In the genomic region with DNA sequence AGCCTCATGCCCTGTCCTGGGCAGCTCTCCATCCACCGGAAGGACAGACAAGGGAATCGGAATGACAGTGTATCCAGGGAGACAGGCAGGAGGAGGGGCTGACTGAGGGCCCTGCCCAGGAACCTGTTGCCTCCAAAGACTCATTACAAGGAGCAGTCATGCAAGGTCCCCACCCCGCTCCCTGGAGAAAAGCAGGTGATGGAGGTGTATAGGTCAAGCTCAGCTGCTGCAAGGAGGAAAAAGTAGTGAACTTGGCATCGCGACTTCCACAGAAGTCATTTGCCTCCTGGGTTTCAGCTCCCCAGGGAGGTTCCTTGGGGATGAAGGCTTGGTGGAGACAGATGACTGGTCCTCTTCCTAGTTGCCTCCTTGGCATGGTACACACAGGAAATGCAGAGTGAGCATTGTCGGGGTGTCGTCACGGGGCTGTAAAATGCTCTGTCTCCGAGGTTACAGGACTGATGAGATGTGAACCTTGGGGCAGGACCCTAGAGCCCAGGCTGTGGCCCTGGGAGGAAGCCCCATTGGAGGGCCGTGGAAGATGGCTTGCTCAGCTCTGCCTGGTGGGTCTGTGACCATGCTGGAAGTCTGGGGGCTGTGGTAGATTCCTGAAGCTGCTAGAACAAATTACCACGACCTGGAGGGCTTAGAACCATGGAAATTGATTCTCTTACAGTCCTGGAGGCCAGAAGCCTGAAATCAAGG, we compare ENCODE assay signal across 24 cellular contexts.
DNase-seq lines count a peak whose midpoint lies in the region; ATAC-seq, FAIRE-seq and TF ChIP-seq lines count a peak whose summit lies in the region.
"Had no signal": no experiment of that assay in that cellular context is flagged by ENCODE, and none has a peak within 500 bp of the region (broad histone marks: within the 10 kb centered on the region; RNA-seq: fewer than 3 reads in every experiment).

No MANE protein-coding gene starts in this region.

- no peak overlapping the region for H3K18ac ChIP-seq in H1 (ENCODE audit: extremely low read depth, low read length)

- POLR2A ChIA-PET in HCT116 (lab: Charles Lee), result no interaction called here
- POLR2A ChIA-PET in H1 (lab: Charles Lee; ENCODE audit: partially characterized antibody), result no interaction called here

- intact Hi-C loops in HCT116 (cut with micrococcal nuclease) (no loop called here), posterior vena cava (cut with DNase I) (no loop called here)

- H2AK5ac ChIP-seq in H1 (ENCODE audit: low read depth, low read length), result no peak overlapping the region

- H3K9me2 ChIP-seq in HCT116 (ENCODE audit: insufficient read depth), result no peaks in the 10 kb centered on the region

- no peak overlapping the region for H3K23ac ChIP-seq in H1 (ENCODE audit: insufficient read length)

- no peak for TF ChIP-seq EP300 in H1 (IDR thresholded peaks at IDR 0.05; ENCODE audit: borderline replicate concordance in 1 of 2, low read depth in 2 of 2, low read length in 2 of 2)

- H3K9ac ChIP-seq in BLaER1 (no peak overlapping the region), HCT116 (ENCODE audit: low read length) (no peak overlapping the region), H1 (replicated peaks in 1 of 4; ENCODE audit: extremely low read depth in 1 of 4, low read depth in 3 of 4, low read length in 3 of 4) (no peak overlapping the region)
- H3K9ac ChIP-seq: KMS-11 had no signal

- CTCF ChIA-PET in HCT116 (lab: Charles Lee), result no interaction called here
- CTCF ChIA-PET in H1 (lab: Charles Lee; ENCODE audit: partially characterized antibody), result interaction anchor here (0.5 kb wide), 1 partner anchor 1916 kb away, joined by 3 read pairs; no protein-coding TSS in a partner anchor

- H4K5ac ChIP-seq in H1 (ENCODE audit: insufficient read length, low read depth, low read length), result no peak overlapping the region

- H2BK120ac ChIP-seq in H1 (replicated peaks; ENCODE audit: low read depth, low read length), result no peak overlapping the region

- H3K14ac ChIP-seq in H1 (ENCODE audit: insufficient read length), result no peak overlapping the region

- no peak overlapping the region for H4K91ac ChIP-seq in H1 (replicated peaks; ENCODE audit: insufficient read length, low read length)

- RAD21 ChIA-PET in HCT116 (lab: Charles Lee; ENCODE audit: low non-redundant PET in 1 of 2, low total read pairs in 2 of 2, uncharacterized antibody in 2 of 2, unreplicated experiment in 2 of 2), result no interaction called here

- H3K23me2 ChIP-seq in H1 (ENCODE audit: low read depth, low read length), result no peaks in the 10 kb centered on the region

- DNase-seq in HCT116 (ENCODE audit: low read depth, low spot score) (no peak), H1 (ENCODE audit: low read depth in 1 of 2, low spot score in 2 of 2) (no peak), posterior vena cava (ENCODE audit: low spot score) (peak; percentile 63), OCI-M1 (lab: John Stamatoyannopoulos, UW) (no peak), amniotic stem cell (lab: John Stamatoyannopoulos, UW) (no peak), occipital lobe (lab: John Stamatoyannopoulos, UW) (no peak), OCI-M2 (lab: John Stamatoyannopoulos, UW; ENCODE audit: unreplicated experiment) (no peak)
- DNase-seq: BE2C; Calu3; CD4-positive, alpha-beta memory T cell; GOT3; HFFc6; NCI-H1417 treated with DMSO at 0.1 percent for 48 hours; NCI-H187 treated with DMSO at 0.1 percent for 48 hours; NCI-H226; NCI-H524; NCI-H82; SHP77 had no signal

- no peak for TF ChIP-seq POLR2A in HCT116 (IDR thresholded peaks at IDR 0.05; ENCODE audit: borderline replicate concordance, extremely low read depth, insufficient read depth, insufficient read length)
- no peak for TF ChIP-seq POLR2A in H1 (IDR thresholded peaks at IDR 0.05; ENCODE audit: control extremely low read depth in 1 of 2, low read depth in 2 of 2, low read length in 2 of 2)

- H3K9me3 ChIP-seq in BLaER1, result peaks cover 11% of the 10 kb centered on the region
- H3K9me3 ChIP-seq in HCT116 (ENCODE audit: control insufficient read depth in 1 of 2, insufficient read depth in 1 of 2, low read depth in 1 of 2, low read length in 2 of 2), result no peaks in the 10 kb centered on the region
- no peaks in the 10 kb centered on the region for H3K9me3 ChIP-seq in H1 (ENCODE audit: insufficient read depth in 2 of 2, low read depth in 1 of 2, low read length in 1 of 2)
- H3K9me3 ChIP-seq: BE2C had no signal

- H3K4me2 ChIP-seq in BLaER1 (peak overlapping the region; percentile 30), HCT116 (ENCODE audit: low read length) (no peak overlapping the region), H1 (ENCODE audit: insufficient read depth in 1 of 2, low read depth in 2 of 2, low read length in 2 of 2) (peak overlapping the region in 1 of 2 experiments; percentile 38; a peak in 2 of 4 replicates)
- H3K4me2 ChIP-seq: KMS-11 had no signal

- 77% methylated on average over 11 of the region's 11 CpGs; no CpG with 5 or more reads in 1 of the 2 experiments for WGBS in H1 (ENCODE audit: extremely low coverage in 1 of 2, insufficient coverage in 1 of 2, insufficient read length in 1 of 2, insufficient replicate concordance in 2 of 2, low coverage in 1 of 2, low lambda C conversion rate in 2 of 2, missing lambda C conversion rate in 1 of 2), 2 experiments

- H4K8ac ChIP-seq in H1 (ENCODE audit: extremely low read depth, insufficient read depth, low read length), result no peak overlapping the region

- no peak for TF ChIP-seq CTCF in HCT116 (IDR thresholded peaks at IDR 0.05 in 2 of 3, conservative IDR thresholded peaks at IDR 0.05 in 1 of 3; ENCODE audit: borderline replicate concordance in 1 of 3, insufficient read depth in 1 of 3, low read depth in 2 of 3, low read length in 2 of 3)
- no peak for TF ChIP-seq CTCF in H1 (IDR thresholded peaks at IDR 0.05; ENCODE audit: control extremely low read depth in 1 of 3, insufficient read depth in 1 of 3, low read depth in 1 of 3, low read length in 3 of 3)

- no peaks in the 10 kb centered on the region for H3K36me3 ChIP-seq in BLaER1
- no peaks in the 10 kb centered on the region for H3K36me3 ChIP-seq in HCT116 (ENCODE audit: control insufficient read depth in 1 of 2, insufficient read depth in 2 of 2, low read length in 2 of 2)
- H3K36me3 ChIP-seq in H1 (ENCODE audit: control insufficient read depth in 2 of 4, insufficient read depth in 4 of 4, low read length in 3 of 4), result no peaks in the 10 kb centered on the region
- H3K36me3 ChIP-seq: BE2C had no signal

- H2AFZ ChIP-seq in HCT116 (ENCODE audit: low read depth, low read length, poor library complexity, severe bottlenecking) (no peak overlapping the region), H1 (ENCODE audit: low read length) (no peak overlapping the region)

- 0 out of 2 replicates have a peak overlapping the region, but pooled peaks have one; percentile 39 for H2BK12ac ChIP-seq in H1 (ENCODE audit: low read depth, low read length)

- H3K79me2 ChIP-seq in HCT116 (ENCODE audit: insufficient read depth, low read length) (no peaks in the 10 kb centered on the region), H1 (ENCODE audit: control insufficient read depth in 1 of 2, insufficient read depth in 2 of 2, low read length in 2 of 2) (no peaks in the 10 kb centered on the region)

- H3K27ac ChIP-seq in BLaER1 (no peak overlapping the region), HCT116 (ENCODE audit: low read depth, low read length) (no peak overlapping the region), H1 (ENCODE audit: low read depth, low read length) (no peak overlapping the region)
- H3K27ac ChIP-seq: KMS-11, SK-N-MC had no signal

- no peaks in the 10 kb centered on the region for H3K79me1 ChIP-seq in H1 (ENCODE audit: low read depth, low read length)

- TF ChIP-seq RAD21 in HCT116 (IDR thresholded peaks at IDR 0.05; ENCODE audit: low read depth), result no peak
- no peak for TF ChIP-seq RAD21 in H1 (IDR thresholded peaks at IDR 0.05 in 1 of 2, conservative IDR thresholded peaks at IDR 0.05 in 1 of 2; ENCODE audit: low read depth in 2 of 2, low read length in 2 of 2)

- no peaks in the 10 kb centered on the region for H4K20me1 ChIP-seq in BLaER1
- H4K20me1 ChIP-seq in HCT116 (ENCODE audit: insufficient read depth), result no peaks in the 10 kb centered on the region
- no peaks in the 10 kb centered on the region for H4K20me1 ChIP-seq in H1 (replicated peaks in 1 of 2; ENCODE audit: control insufficient read depth in 1 of 2, insufficient read depth in 2 of 2, low read length in 2 of 2)

- no TSS peak for BruUV-seq in HCT116 (replicated peaks; lab: Mats Ljungman, UMichigan)

- peaks cover 14% of the 10 kb centered on the region for H3K4me1 ChIP-seq in BLaER1
- H3K4me1 ChIP-seq in HCT116 (ENCODE audit: control insufficient read depth in 1 of 2, insufficient read depth in 2 of 2, low read length in 2 of 2), result no peaks in the 10 kb centered on the region
- H3K4me1 ChIP-seq in H1 (replicated peaks in 1 of 4; ENCODE audit: control insufficient read depth in 3 of 4, insufficient read depth in 4 of 4, low read length in 3 of 4), result peaks cover 0 to 3% (median 3%) of the 10 kb centered on the region in 4 experiments; a peak in 1 of 7 replicates
- H3K4me1 ChIP-seq: BE2C had no signal

- H2BK20ac ChIP-seq in H1 (ENCODE audit: low read length), result peak overlapping the region; percentile 80; the same call in 1 of the 2 replicates

- H3K56ac ChIP-seq in H1 (replicated peaks; ENCODE audit: insufficient read length, low read depth, low read length), result no peak overlapping the region

- H2BK15ac ChIP-seq in H1 (ENCODE audit: low read length), result peak overlapping the region; percentile 18; the same call in 1 of the 2 replicates

- 0 out of 2 replicates have a peak, but pooled peaks cover 2% of the 10 kb centered on the region for H3K27me3 ChIP-seq in BLaER1
- peaks cover 9% of the 10 kb centered on the region; the same call in 1 of the 2 replicates for H3K27me3 ChIP-seq in HCT116 (ENCODE audit: insufficient read depth, low read length)
- no peaks in the 10 kb centered on the region for H3K27me3 ChIP-seq in H1 (replicated peaks in 1 of 4; ENCODE audit: control insufficient read depth in 3 of 4, extremely low read depth in 1 of 4, insufficient read depth in 3 of 4, low read length in 3 of 4)
- H3K27me3 ChIP-seq: BE2C had no signal

- ATAC-seq in HCT116, result peak; percentile 67

- H3K4ac ChIP-seq in H1 (replicated peaks; ENCODE audit: insufficient read length, low read depth, low read length), result no peak overlapping the region

- FAIRE-seq in H1 (lab: Jason Lieb, UNC), result no peak
- FAIRE-seq: A204.1, GM12891, RCC 7860 had no signal

- no peak overlapping the region for H3K4me3 ChIP-seq in BLaER1
- H3K4me3 ChIP-seq in HCT116 (replicated peaks in 1 of 2; ENCODE audit: low read depth in 1 of 2, low read length in 2 of 2), result no peak overlapping the region
- no peak overlapping the region for H3K4me3 ChIP-seq in H1 (ENCODE audit: extremely low read depth in 1 of 4, insufficient read depth in 2 of 4, low read depth in 3 of 4, low read length in 4 of 4)
- H3K4me3 ChIP-seq: SK-N-MC had no signal

- H2BK5ac ChIP-seq in H1 (ENCODE audit: low read depth, low read length), result no peak overlapping the region

TF ChIP-seq in HCT116, 20 proteins besides CTCF, POLR2A, EP300 and RAD21:
- no peak for TF ChIP-seq POLR2AphosphoS5 (IDR thresholded peaks at IDR 0.05; ENCODE audit: low read depth, low read length)
- no peak for TF ChIP-seq SIN3A (IDR thresholded peaks at IDR 0.05; ENCODE audit: low read depth)

TF ChIP-seq in H1, 55 proteins besides CTCF, POLR2A, EP300 and RAD21 (continues in another document):
- TF ChIP-seq RXRA (IDR thresholded peaks at IDR 0.05; ENCODE audit: insufficient read depth, low read depth, low read length), result no peak
